ENCODE assay signal across 1 cellular context in the genomic region with DNA sequence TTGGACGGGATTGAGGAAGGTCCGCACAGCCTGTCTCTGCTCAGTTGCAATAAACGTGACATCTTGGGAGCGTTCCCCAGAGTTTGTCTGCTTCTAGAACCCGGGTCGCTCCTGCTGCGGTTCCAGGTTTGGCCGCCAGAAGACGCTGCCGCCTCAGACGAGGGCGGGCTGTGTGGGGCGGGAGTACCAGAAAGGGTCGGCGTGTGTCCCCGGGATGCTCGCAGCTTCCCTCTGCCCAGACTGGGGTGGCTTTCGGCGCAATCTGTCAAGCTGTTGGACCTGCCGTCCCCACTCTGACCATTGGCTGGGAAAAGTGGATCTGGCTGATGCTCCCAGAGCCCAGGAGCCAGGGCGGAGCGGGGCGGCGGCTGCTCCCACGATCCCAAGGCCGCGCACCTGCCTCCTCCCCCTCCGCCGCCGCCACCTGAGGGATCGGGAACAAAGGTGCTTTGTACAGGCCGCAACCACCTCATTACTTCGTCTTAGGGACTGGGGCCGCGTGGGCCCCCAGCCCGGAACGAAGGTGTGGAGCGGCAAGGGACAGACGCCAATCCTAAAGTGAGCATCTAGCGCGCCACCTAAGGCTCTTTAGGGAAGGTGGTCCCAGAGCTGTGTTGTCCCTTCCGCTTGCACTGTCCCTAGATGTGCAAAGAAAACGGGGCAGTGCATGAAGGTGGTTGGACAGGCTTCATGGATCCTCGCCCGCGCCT.
A peak's percentile ranks its signal among the peaks of the same experiment; 100 is the strongest.
TF ChIP-seq lines count a peak whose summit lies in the region.

No MANE protein-coding gene starts in this region.

TF ChIP-seq in HepG2, 621 proteins besides CTCF, POLR2A, EP300 and RAD21 (continued from another document and continues in another):
- no peak for TF ChIP-seq TOE1 (CRISPR knock-in tag; IDR thresholded peaks at IDR 0.05)
- TF ChIP-seq, protein P1, sequence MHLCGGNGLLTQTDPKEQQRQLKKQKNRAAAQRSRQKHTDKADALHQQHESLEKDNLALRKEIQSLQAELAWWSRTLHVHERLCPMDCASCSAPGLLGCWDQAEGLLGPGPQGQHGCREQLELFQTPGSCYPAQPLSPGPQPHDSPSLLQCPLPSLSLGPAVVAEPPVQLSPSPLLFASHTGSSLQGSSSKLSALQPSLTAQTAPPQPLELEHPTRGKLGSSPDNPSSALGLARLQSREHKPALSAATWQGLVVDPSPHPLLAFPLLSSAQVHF (CRISPR knock-in tag; IDR thresholded peaks at IDR 0.05), result no peak
- TF ChIP-seq ZNF24 (IDR thresholded peaks at IDR 0.05), result no peak
- TF ChIP-seq, protein P2, sequence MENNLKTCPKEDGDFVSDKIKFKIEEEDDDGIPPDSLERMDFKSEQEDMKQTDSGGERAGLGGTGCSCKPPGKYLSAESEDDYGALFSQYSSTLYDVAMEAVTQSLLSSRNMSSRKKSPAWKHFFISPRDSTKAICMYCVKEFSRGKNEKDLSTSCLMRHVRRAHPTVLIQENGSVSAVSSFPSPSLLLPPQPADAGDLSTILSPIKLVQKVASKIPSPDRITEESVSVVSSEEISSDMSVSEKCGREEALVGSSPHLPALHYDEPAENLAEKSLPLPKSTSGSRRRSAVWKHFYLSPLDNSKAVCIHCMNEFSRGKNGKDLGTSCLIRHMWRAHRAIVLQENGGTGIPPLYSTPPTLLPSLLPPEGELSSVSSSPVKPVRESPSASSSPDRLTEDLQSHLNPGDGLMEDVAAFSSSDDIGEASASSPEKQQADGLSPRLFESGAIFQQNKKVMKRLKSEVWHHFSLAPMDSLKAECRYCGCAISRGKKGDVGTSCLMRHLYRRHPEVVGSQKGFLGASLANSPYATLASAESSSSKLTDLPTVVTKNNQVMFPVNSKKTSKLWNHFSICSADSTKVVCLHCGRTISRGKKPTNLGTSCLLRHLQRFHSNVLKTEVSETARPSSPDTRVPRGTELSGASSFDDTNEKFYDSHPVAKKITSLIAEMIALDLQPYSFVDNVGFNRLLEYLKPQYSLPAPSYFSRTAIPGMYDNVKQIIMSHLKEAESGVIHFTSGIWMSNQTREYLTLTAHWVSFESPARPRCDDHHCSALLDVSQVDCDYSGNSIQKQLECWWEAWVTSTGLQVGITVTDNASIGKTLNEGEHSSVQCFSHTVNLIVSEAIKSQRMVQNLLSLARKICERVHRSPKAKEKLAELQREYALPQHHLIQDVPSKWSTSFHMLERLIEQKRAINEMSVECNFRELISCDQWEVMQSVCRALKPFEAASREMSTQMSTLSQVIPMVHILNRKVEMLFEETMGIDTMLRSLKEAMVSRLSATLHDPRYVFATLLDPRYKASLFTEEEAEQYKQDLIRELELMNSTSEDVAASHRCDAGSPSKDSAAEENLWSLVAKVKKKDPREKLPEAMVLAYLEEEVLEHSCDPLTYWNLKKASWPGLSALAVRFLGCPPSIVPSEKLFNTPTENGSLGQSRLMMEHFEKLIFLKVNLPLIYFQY (CRISPR knock-in tag; IDR thresholded peaks at IDR 0.05; ENCODE audit: borderline replicate concordance), result no peak
- no peak for TF ChIP-seq ZNF850 (CRISPR knock-in tag; conservative IDR thresholded peaks at IDR 0.05)
- no peak for TF ChIP-seq ZSCAN30 (CRISPR knock-in tag; IDR thresholded peaks at IDR 0.05)
- no peak for TF ChIP-seq NAIF1 (CRISPR knock-in tag; IDR thresholded peaks at IDR 0.05; ENCODE audit: borderline replicate concordance)
- TF ChIP-seq ZNF317 (CRISPR knock-in tag; IDR thresholded peaks at IDR 0.05), result no peak
- TF ChIP-seq ZNF607 (CRISPR knock-in tag; IDR thresholded peaks at IDR 0.05; ENCODE audit: borderline replicate concordance), result no peak
- no peak for TF ChIP-seq ZNF331 (CRISPR knock-in tag; IDR thresholded peaks at IDR 0.05)
- TF ChIP-seq MATR3 (CRISPR knock-in tag; IDR thresholded peaks at IDR 0.05), result no peak
- TF ChIP-seq POLR2AphosphoS2 (IDR thresholded peaks at IDR 0.05; ENCODE audit: low read depth, low read length), result no peak
- no peak for TF ChIP-seq ZFAT (CRISPR knock-in tag; conservative IDR thresholded peaks at IDR 0.05)
- no peak for TF ChIP-seq ZNF792 (CRISPR knock-in tag; IDR thresholded peaks at IDR 0.05)
- TF ChIP-seq, protein P3, sequence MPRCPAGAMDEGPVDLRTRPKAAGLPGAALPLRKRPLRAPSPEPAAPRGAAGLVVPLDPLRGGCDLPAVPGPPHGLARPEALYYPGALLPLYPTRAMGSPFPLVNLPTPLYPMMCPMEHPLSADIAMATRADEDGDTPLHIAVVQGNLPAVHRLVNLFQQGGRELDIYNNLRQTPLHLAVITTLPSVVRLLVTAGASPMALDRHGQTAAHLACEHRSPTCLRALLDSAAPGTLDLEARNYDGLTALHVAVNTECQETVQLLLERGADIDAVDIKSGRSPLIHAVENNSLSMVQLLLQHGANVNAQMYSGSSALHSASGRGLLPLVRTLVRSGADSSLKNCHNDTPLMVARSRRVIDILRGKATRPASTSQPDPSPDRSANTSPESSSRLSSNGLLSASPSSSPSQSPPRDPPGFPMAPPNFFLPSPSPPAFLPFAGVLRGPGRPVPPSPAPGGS (CRISPR knock-in tag; IDR thresholded peaks at IDR 0.05), result no peak
- no peak for TF ChIP-seq NCOR1 (IDR thresholded peaks at IDR 0.05; ENCODE audit: borderline replicate concordance, low read length)
- TF ChIP-seq, protein P4, sequence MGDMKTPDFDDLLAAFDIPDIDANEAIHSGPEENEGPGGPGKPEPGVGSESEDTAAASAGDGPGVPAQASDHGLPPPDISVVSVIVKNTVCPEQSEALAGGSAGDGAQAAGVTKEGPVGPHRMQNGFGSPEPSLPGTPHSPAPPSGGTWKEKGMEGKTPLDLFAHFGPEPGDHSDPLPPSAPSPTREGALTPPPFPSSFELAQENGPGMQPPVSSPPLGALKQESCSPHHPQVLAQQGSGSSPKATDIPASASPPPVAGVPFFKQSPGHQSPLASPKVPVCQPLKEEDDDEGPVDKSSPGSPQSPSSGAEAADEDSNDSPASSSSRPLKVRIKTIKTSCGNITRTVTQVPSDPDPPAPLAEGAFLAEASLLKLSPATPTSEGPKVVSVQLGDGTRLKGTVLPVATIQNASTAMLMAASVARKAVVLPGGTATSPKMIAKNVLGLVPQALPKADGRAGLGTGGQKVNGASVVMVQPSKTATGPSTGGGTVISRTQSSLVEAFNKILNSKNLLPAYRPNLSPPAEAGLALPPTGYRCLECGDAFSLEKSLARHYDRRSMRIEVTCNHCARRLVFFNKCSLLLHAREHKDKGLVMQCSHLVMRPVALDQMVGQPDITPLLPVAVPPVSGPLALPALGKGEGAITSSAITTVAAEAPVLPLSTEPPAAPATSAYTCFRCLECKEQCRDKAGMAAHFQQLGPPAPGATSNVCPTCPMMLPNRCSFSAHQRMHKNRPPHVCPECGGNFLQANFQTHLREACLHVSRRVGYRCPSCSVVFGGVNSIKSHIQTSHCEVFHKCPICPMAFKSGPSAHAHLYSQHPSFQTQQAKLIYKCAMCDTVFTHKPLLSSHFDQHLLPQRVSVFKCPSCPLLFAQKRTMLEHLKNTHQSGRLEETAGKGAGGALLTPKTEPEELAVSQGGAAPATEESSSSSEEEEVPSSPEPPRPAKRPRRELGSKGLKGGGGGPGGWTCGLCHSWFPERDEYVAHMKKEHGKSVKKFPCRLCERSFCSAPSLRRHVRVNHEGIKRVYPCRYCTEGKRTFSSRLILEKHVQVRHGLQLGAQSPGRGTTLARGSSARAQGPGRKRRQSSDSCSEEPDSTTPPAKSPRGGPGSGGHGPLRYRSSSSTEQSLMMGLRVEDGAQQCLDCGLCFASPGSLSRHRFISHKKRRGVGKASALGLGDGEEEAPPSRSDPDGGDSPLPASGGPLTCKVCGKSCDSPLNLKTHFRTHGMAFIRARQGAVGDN (CRISPR knock-in tag; IDR thresholded peaks at IDR 0.05), result peak; percentile 62
- TF ChIP-seq CREB1 (IDR thresholded peaks at IDR 0.05), result no peak
- TF ChIP-seq CREB1 (CRISPR knock-in tag; IDR thresholded peaks at IDR 0.05), result no peak
- TF ChIP-seq, protein P5, sequence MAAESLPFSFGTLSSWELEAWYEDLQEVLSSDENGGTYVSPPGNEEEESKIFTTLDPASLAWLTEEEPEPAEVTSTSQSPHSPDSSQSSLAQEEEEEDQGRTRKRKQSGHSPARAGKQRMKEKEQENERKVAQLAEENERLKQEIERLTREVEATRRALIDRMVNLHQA (CRISPR knock-in tag; IDR thresholded peaks at IDR 0.05), result no peak
- TF ChIP-seq, protein P6, sequence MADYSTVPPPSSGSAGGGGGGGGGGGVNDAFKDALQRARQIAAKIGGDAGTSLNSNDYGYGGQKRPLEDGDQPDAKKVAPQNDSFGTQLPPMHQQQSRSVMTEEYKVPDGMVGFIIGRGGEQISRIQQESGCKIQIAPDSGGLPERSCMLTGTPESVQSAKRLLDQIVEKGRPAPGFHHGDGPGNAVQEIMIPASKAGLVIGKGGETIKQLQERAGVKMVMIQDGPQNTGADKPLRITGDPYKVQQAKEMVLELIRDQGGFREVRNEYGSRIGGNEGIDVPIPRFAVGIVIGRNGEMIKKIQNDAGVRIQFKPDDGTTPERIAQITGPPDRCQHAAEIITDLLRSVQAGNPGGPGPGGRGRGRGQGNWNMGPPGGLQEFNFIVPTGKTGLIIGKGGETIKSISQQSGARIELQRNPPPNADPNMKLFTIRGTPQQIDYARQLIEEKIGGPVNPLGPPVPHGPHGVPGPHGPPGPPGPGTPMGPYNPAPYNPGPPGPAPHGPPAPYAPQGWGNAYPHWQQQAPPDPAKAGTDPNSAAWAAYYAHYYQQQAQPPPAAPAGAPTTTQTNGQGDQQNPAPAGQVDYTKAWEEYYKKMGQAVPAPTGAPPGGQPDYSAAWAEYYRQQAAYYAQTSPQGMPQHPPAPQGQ (CRISPR knock-in tag; IDR thresholded peaks at IDR 0.05; ENCODE audit: borderline replicate concordance), result no peak
- no peak for TF ChIP-seq HDAC2 (CRISPR knock-in tag; IDR thresholded peaks at IDR 0.05)
- TF ChIP-seq, protein P7, sequence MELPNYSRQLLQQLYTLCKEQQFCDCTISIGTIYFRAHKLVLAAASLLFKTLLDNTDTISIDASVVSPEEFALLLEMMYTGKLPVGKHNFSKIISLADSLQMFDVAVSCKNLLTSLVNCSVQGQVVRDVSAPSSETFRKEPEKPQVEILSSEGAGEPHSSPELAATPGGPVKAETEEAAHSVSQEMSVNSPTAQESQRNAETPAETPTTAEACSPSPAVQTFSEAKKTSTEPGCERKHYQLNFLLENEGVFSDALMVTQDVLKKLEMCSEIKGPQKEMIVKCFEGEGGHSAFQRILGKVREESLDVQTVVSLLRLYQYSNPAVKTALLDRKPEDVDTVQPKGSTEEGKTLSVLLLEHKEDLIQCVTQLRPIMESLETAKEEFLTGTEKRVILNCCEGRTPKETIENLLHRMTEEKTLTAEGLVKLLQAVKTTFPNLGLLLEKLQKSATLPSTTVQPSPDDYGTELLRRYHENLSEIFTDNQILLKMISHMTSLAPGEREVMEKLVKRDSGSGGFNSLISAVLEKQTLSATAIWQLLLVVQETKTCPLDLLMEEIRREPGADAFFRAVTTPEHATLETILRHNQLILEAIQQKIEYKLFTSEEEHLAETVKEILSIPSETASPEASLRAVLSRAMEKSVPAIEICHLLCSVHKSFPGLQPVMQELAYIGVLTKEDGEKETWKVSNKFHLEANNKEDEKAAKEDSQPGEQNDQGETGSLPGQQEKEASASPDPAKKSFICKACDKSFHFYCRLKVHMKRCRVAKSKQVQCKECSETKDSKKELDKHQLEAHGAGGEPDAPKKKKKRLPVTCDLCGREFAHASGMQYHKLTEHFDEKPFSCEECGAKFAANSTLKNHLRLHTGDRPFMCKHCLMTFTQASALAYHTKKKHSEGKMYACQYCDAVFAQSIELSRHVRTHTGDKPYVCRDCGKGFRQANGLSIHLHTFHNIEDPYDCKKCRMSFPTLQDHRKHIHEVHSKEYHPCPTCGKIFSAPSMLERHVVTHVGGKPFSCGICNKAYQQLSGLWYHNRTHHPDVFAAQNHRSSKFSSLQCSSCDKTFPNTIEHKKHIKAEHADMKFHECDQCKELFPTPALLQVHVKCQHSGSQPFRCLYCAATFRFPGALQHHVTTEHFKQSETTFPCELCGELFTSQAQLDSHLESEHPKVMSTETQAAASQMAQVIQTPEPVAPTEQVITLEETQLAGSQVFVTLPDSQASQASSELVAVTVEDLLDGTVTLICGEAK (IDR thresholded peaks at IDR 0.05), result no peak
- TF ChIP-seq, protein P7 (CRISPR knock-in tag; IDR thresholded peaks at IDR 0.05), result 0 out of 2 replicates have a peak, but pooled peaks have one; percentile 45
- TF ChIP-seq IKZF4 (CRISPR knock-in tag; IDR thresholded peaks at IDR 0.05; ENCODE audit: borderline replicate concordance, low read depth, not compliant biosample characterization), result no peak
- TF ChIP-seq ZNF556 (CRISPR knock-in tag; IDR thresholded peaks at IDR 0.05; ENCODE audit: borderline replicate concordance), result peak; percentile 22; the same call in 1 of the 2 replicates
- TF ChIP-seq ZNF781 (CRISPR knock-in tag; IDR thresholded peaks at IDR 0.05; ENCODE audit: borderline replicate concordance, not compliant biosample characterization), result no peak
- TF ChIP-seq, protein P8, sequence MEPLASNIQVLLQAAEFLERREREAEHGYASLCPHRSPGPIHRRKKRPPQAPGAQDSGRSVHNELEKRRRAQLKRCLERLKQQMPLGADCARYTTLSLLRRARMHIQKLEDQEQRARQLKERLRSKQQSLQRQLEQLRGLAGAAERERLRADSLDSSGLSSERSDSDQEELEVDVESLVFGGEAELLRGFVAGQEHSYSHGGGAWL (CRISPR knock-in tag; IDR thresholded peaks at IDR 0.05), result no peak
- TF ChIP-seq MAFF (IDR thresholded peaks at IDR 0.05; ENCODE audit: low read depth, low read length), result no peak
- no peak for TF ChIP-seq ATF7-NPFF (CRISPR knock-in tag; IDR thresholded peaks at IDR 0.05; ENCODE audit: low read depth)
- TF ChIP-seq, protein P9, sequence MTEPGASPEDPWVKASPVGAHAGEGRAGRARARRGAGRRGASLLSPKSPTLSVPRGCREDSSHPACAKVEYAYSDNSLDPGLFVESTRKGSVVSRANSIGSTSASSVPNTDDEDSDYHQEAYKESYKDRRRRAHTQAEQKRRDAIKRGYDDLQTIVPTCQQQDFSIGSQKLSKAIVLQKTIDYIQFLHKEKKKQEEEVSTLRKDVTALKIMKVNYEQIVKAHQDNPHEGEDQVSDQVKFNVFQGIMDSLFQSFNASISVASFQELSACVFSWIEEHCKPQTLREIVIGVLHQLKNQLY (CRISPR knock-in tag; IDR thresholded peaks at IDR 0.05), result no peak
- 0 out of 2 replicates have a peak, but pooled peaks have one; percentile 19 for TF ChIP-seq ARNTL (CRISPR knock-in tag; IDR thresholded peaks at IDR 0.05)
